8 cellular contexts compared by ENCODE assay signal in the genomic region with DNA sequence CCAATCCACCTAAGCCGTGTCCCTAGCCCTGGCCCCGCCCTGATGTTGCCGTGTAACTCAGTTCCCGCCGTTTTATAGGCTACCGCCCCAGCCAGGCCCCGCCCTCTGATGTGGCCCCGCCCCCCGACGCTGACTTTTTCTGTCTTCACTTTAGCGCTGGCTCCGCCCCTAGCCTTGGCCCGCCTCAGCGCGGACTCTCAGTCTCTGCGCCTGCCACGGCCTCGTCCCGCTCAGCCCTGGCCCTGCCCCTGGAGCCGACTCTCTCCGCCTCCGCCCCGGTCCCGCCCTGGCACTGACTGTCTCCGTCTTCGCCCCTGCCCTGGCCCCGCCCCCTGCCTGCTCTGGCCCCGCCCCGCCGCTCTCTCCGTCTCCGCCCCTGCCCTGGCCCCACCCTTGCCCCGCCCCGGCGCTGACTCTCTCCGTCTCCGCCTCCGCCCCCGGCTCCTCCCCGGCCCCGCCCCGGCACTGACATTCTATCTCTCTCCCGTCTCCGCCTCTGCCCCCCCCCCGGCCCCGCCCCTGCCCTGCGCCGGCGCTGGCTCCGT.
DNase-seq lines count a peak whose midpoint lies in the region; ATAC-seq and TF ChIP-seq lines count a peak whose summit lies in the region.

No MANE protein-coding gene starts in this region.

- DNase-seq in Ammon's horn (ENCODE audit: low spot score) (peak; percentile 100), NCI-H524 (lab: John Stamatoyannopoulos, UW) (peak; percentile 95 to 96), choroid plexus epithelial cell (ENCODE audit: low read depth) (peak; percentile 99), left kidney (ENCODE audit: low read depth, low spot score) (peak; percentile 99)
- peak; percentile 100 for DNase-seq in activated CD4-positive, alpha-beta T cell treated with anti-CD3 and anti-CD28 coated beads for 4 hours
- DNase-seq in stimulated activated CD4-positive, alpha-beta T cell treated with anti-CD3 and anti-CD28 coated beads, Interleukin-1b, Interleukin-23, amount 100 ng/mL, for 48 hours: peak; percentile 99

- ATAC-seq in GM19324 (IDR thresholded peaks at IDR 0.05; ENCODE audit: low FRiP score, unreplicated experiment): peak; percentile 88
- peak; percentile 81 for ATAC-seq in HG03442 (IDR thresholded peaks at IDR 0.05; ENCODE audit: unreplicated experiment)

- H3K4me3 ChIP-seq in choroid plexus epithelial cell (ENCODE audit: low read depth, low read length): peak overlapping the region; percentile 51

- no peak for TF ChIP-seq CTCF in choroid plexus epithelial cell (conservative IDR thresholded peaks at IDR 0.05; ENCODE audit: low read depth, low read length)

Comparison
In these comparisons a context has a peak if more than half of its experiments do, and no peak if none do; other contexts are left out.
1. Peak in every context shown above with its lines: DNase-seq, ATAC-seq and H3K4me3 ChIP-seq.